Comparison of ENCODE assay signal across 35 cellular contexts in genomic region chr5:11076945-11077613, GRCh38.
"Had no signal": no experiment of that assay in that cellular context is flagged by ENCODE, and none has a peak within 500 bp of the region (broad histone marks: within the 10 kb centered on the region; RNA-seq: fewer than 3 reads in every experiment).

No MANE protein-coding gene starts in this region.

- H3K27me3 ChIP-seq: brain microvascular endothelial cell, Peyer's patch had no signal

- H3K9me3 ChIP-seq: Peyer's patch had no signal

- H3K9me3 Mint-ChIP-seq: activated B cell treated with CpG ODN at 0.5 μM for 24 hours; activated CD4-positive, alpha-beta memory T cell treated with anti-CD3 and anti-CD28 coated beads for 36 hours; activated naive CD4-positive, alpha-beta T cell treated with anti-CD3 and anti-CD28 coated beads, Interleukin-2, amount 10 ng/mL, durations not matched to agents 7 days and 5 days; activated naive CD8-positive, alpha-beta T cell treated with anti-CD3 and anti-CD28 coated beads, Interleukin-2, amount 50 U/mL, for 24 hours; activated T-cell treated with anti-CD3 and anti-CD28 coated beads, Interleukin-2, amount 50 U/mL, for 4 hours; activated T-helper 1 cell treated with anti-CD3 and anti-CD28 coated beads, Interleukin-12 subunit alpha, Interleukin-12 subunit beta, Interleukin-2, Interleukin-4 antibody, amounts not matched to agents 30 ng/mL and 10 ng/mL and 1 ng/mL, durations not matched to agents 14 hours and 24 hours and 36 hours had no signal

- H3K4me3 ChIP-seq: K562, Peyer's patch had no signal

- DNase-seq: activated B cell treated with CpG ODN at 0.5 μM for 24 hours; activated CD4-positive, alpha-beta memory T cell treated with anti-CD3 and anti-CD28 coated beads for 36 hours; activated CD4-positive, alpha-beta T cell treated with anti-CD3 and anti-CD28 coated beads for 4 hours; activated CD4-positive, alpha-beta T cell treated with anti-CD3 and anti-CD28 coated beads, Interleukin-2, amount 50 U/mL, for 1 hour; activated CD4-positive, CD25-positive, alpha-beta regulatory T cell treated with anti-CD3 and anti-CD28 coated beads, Interleukin-2, amount 50 U/mL, for 72 hours; activated CD8-positive, alpha-beta memory T cell treated with anti-CD3 and anti-CD28 coated beads, Interleukin-2, amount 50 U/mL, for 4 hours; activated gamma-delta T cell treated with Interleukin-2 at 50 U/mL for 16 hours; activated naive CD4-positive, alpha-beta T cell treated with anti-CD3 and anti-CD28 coated beads, Interleukin-2, amount 10 ng/mL, durations not matched to agents 7 days and 5 days; activated naive CD8-positive, alpha-beta T cell treated with anti-CD3 and anti-CD28 coated beads, Interleukin-2, amount 50 U/mL, for 24 hours; activated T-cell treated with anti-CD3 and anti-CD28 coated beads for 4 hours; activated T-cell treated with anti-CD3 and anti-CD28 coated beads, Interleukin-2, amount 50 U/mL, for 4 hours; anterior cingulate cortex; brain microvascular endothelial cell; NCI-H1092 treated with DMSO at 0.1 percent for 48 hours; NCI-H1417; NCI-H146; NCI-H187; NCI-H2029 treated with DMSO at 0.1 percent for 48 hours; NCI-H2107; NCI-H2171; NCI-H510A; NCI-H526; NCI-H748 treated with DMSO at 0.1 percent for 48 hours; NK-92 treated with Interleukin-12 subunit alpha and Interleukin-12 subunit beta, amount 100 ng/mL, for 24 hours; PC-3; Peyer's patch; Right ventricle myocardium superior; SW 1271; T-helper 1 cell; T-helper 2 cell; T-helper 9 cell had no signal

- H3K36me3 Mint-ChIP-seq: activated CD4-positive, alpha-beta memory T cell treated with anti-CD3 and anti-CD28 coated beads for 36 hours; activated naive CD4-positive, alpha-beta T cell treated with anti-CD3 and anti-CD28 coated beads, Interleukin-2, amount 10 ng/mL, durations not matched to agents 7 days and 5 days; activated naive CD8-positive, alpha-beta T cell had no signal

- H3K27ac Mint-ChIP-seq: activated B cell treated with CpG ODN at 0.5 μM for 24 hours; activated CD4-positive, alpha-beta memory T cell treated with anti-CD3 and anti-CD28 coated beads for 36 hours; activated naive CD4-positive, alpha-beta T cell treated with anti-CD3 and anti-CD28 coated beads, Interleukin-2, amount 10 ng/mL, durations not matched to agents 7 days and 5 days; activated naive CD8-positive, alpha-beta T cell; activated naive CD8-positive, alpha-beta T cell treated with anti-CD3 and anti-CD28 coated beads, Interleukin-2, amount 50 U/mL, for 24 hours; activated T-helper 1 cell treated with anti-CD3 and anti-CD28 coated beads, Interleukin-12 subunit alpha, Interleukin-12 subunit beta, Interleukin-2, Interleukin-4 antibody, amounts not matched to agents 30 ng/mL and 10 ng/mL and 1 ng/mL, durations not matched to agents 14 hours and 24 hours and 36 hours had no signal

- H3K4me1 Mint-ChIP-seq: activated B cell treated with CpG ODN at 0.5 μM for 24 hours; activated naive CD4-positive, alpha-beta T cell treated with anti-CD3 and anti-CD28 coated beads, Interleukin-2, amount 10 ng/mL, durations not matched to agents 7 days and 5 days; activated naive CD8-positive, alpha-beta T cell treated with anti-CD3 and anti-CD28 coated beads, Interleukin-2, amount 50 U/mL, for 24 hours had no signal

- H3K36me3 ChIP-seq: brain microvascular endothelial cell, Peyer's patch had no signal

- H3K4me1 ChIP-seq: Peyer's patch had no signal

- H3K27ac ChIP-seq: brain microvascular endothelial cell, Peyer's patch, VCaP had no signal

- H3K27me3 Mint-ChIP-seq: activated naive CD8-positive, alpha-beta T cell had no signal

- ATAC-seq: activated naive CD8-positive, alpha-beta T cell treated with anti-CD3 and anti-CD28 coated beads, Interleukin-2, amount 50 U/mL, for 24 hours; activated T-cell treated with anti-CD3 and anti-CD28 coated beads, Interleukin-2, amount 50 U/mL, for 4 hours; K562; PC-3 had no signal

- H3K4me3 Mint-ChIP-seq: activated B cell treated with CpG ODN at 0.5 μM for 24 hours; activated CD4-positive, alpha-beta memory T cell treated with anti-CD3 and anti-CD28 coated beads for 36 hours; activated naive CD4-positive, alpha-beta T cell treated with anti-CD3 and anti-CD28 coated beads, Interleukin-2, amount 10 ng/mL, durations not matched to agents 7 days and 5 days; activated naive CD8-positive, alpha-beta T cell; activated naive CD8-positive, alpha-beta T cell treated with anti-CD3 and anti-CD28 coated beads, Interleukin-2, amount 50 U/mL, for 24 hours; activated T-cell treated with anti-CD3 and anti-CD28 coated beads, Interleukin-2, amount 50 U/mL, for 4 hours; activated T-helper 1 cell treated with anti-CD3 and anti-CD28 coated beads, Interleukin-12 subunit alpha, Interleukin-12 subunit beta, Interleukin-2, Interleukin-4 antibody, amounts not matched to agents 30 ng/mL and 10 ng/mL and 1 ng/mL, durations not matched to agents 14 hours and 24 hours and 36 hours had no signal
